In the genomic region with DNA sequence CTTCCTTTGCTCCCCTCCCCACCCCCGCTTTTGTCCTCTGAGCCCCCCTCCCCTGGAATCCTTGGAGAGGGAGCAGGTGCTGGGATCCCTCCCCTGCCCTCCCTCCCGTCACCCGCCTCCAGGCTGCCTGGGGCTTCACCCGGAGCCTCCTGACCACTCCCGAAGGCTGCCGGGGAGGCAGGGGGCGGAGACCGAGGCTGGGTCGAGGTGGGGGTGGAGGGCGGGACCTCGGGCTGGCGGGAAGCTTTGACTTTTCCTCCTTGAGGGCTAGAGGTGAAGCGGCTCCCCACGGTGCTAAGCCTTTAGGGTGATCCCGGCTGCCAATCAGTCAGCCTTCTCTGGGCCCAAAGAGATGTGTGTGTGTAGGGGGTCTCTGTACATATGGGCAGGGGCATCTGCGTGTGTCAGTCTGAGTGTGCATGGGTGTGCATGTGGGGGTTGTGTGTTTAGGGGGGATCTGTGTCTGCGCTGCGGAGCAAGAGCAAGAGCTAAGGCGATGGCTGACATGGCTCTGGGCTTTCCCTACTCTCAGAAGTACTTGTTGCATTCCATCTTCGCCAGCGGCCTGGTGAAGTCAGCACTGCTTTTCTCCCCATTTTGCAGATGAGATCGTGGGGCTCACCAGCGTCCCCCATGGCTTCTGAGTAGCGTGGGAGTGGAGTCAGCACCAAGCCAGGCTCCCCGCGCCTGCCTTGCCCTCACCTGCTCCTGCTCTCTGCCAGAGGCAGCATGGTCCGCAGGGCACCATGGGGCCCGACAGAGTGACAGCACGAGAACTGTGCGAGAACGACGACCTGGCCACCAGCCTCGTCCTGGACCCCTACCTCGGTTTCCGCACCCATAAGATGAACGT, we compare ENCODE assay signal across 8 cellular contexts. TPM values are rescaled to one million over a fixed set of nuclear protein-coding genes. Genes with fewer than 3 reads are reported as not detected.
A peak's percentile ranks its signal among the peaks of the same experiment; 100 is the strongest.
DNase-seq lines count a peak whose midpoint lies in the region; ATAC-seq, FAIRE-seq and TF ChIP-seq lines count a peak whose summit lies in the region.

No MANE protein-coding gene starts in this region.

- ATAC-seq in GM21423 (IDR thresholded peaks at IDR 0.05; ENCODE audit: unreplicated experiment) (no peak), HG03571 (IDR thresholded peaks at IDR 0.05; ENCODE audit: unreplicated experiment) (no peak)

- no peak for TF ChIP-seq CTCF in keratinocyte (optimal IDR thresholded peaks at IDR 0.05 in 1 of 3, IDR thresholded peaks at IDR 0.05 in 1 of 3, conservative IDR thresholded peaks at IDR 0.05 in 1 of 3; ENCODE audit: extremely low read depth in 1 of 3, insufficient read depth in 2 of 3, low read length in 3 of 3)

- H3K9me1 ChIP-seq in keratinocyte (ENCODE audit: control insufficient read depth, extremely low read depth, insufficient read depth, low read length), result no peaks in the 10 kb centered on the region

- H3K4me1 Mint-ChIP-seq in T-helper 2 cell treated with Interferon-gamma antibody and Interleukin-4, amounts not matched to agents 5 μg/mL and 100 μg/mL, for 36 hours (ENCODE audit: low read depth), result peaks cover 12% of the 10 kb centered on the region

- H3K9me3 ChIP-seq in keratinocyte (ENCODE audit: control insufficient read depth, low read depth, low read length), result no peaks in the 10 kb centered on the region

- peaks cover 27% of the 10 kb centered on the region for H3K4me1 ChIP-seq in keratinocyte (ENCODE audit: control insufficient read depth, extremely low read depth, insufficient read depth, low read length)

- peak overlapping the region; percentile 26 for H3K27ac ChIP-seq in keratinocyte (ENCODE audit: control insufficient read depth, insufficient read depth, low read length)

- peaks cover 3% of the 10 kb centered on the region for H3K27me3 Mint-ChIP-seq in T-helper 2 cell treated with Interferon-gamma antibody and Interleukin-4, amounts not matched to agents 5 μg/mL and 100 μg/mL, for 36 hours (ENCODE audit: low read depth)

- H2AFZ ChIP-seq in keratinocyte (ENCODE audit: control insufficient read depth, low read length), result no peak overlapping the region

- peaks cover 4% of the 10 kb centered on the region for H3K36me3 Mint-ChIP-seq in T-helper 2 cell treated with Interferon-gamma antibody and Interleukin-4, amounts not matched to agents 5 μg/mL and 100 μg/mL, for 36 hours (ENCODE audit: low read depth)

- H3K27me3 ChIP-seq in keratinocyte (ENCODE audit: control insufficient read depth, extremely low read depth, insufficient read depth, low read length), result no peaks in the 10 kb centered on the region

- peak overlapping the region; percentile 88 for H3K4me3 Mint-ChIP-seq in T-helper 2 cell treated with Interferon-gamma antibody and Interleukin-4, amounts not matched to agents 5 μg/mL and 100 μg/mL, for 36 hours

- in situ Hi-C loops in T47D (cut with HindIII; ENCODE audit: low pct_unique_long_range_greater_than_20kb, low sequenced_read_pairs), result no loop called here

- dilution Hi-C loops in keratinocyte (cut with MboI; ENCODE audit: extremely low pct_ligation_motif_present, low sequenced_read_pairs), result no loop called here

- no peak for FAIRE-seq in keratinocyte (lab: Jason Lieb, UNC)

- no peaks in the 10 kb centered on the region for H3K9me3 Mint-ChIP-seq in T-helper 2 cell treated with Interferon-gamma antibody and Interleukin-4, amounts not matched to agents 5 μg/mL and 100 μg/mL, for 36 hours

- H3K79me2 ChIP-seq in keratinocyte (ENCODE audit: control insufficient read depth, insufficient read depth, low read length), result peaks cover 5% of the 10 kb centered on the region

- no peaks in the 10 kb centered on the region for H4K20me1 ChIP-seq in keratinocyte (ENCODE audit: control insufficient read depth, extremely low read depth, insufficient read depth, low read length)

- DNase-seq in EL (peak; percentile 69), NCI-H1417 (lab: John Stamatoyannopoulos, UW) (peak; percentile 87 to 93 (median 88)), T47D (ENCODE audit: low read depth in 1 of 2, low spot score in 1 of 2) (peak; percentile 63 to 68), keratinocyte (ENCODE audit: low read depth, low spot score) (no peak)
- DNase-seq in T-helper 2 cell treated with Interferon-gamma antibody and Interleukin-4, amounts not matched to agents 5 μg/mL and 100 μg/mL, for 36 hours (ENCODE audit: low spot score), result peak; percentile 69
- DNase-seq in stimulated activated CD4-positive, alpha-beta T cell treated with anti-CD3 and anti-CD28 coated beads, Interleukin-1b, Interleukin-23, amount 100 ng/mL, for 48 hours, result peak; percentile 69

- H3K4me3 ChIP-seq in keratinocyte (ENCODE audit: control insufficient read depth in 2 of 3, extremely low read depth in 1 of 3, insufficient read depth in 2 of 3, low read depth in 1 of 3, low read length in 3 of 3), result peak overlapping the region in 2 of 3 experiments; percentile 64 to 78

- H3K27ac Mint-ChIP-seq in T-helper 2 cell treated with Interferon-gamma antibody and Interleukin-4, amounts not matched to agents 5 μg/mL and 100 μg/mL, for 36 hours, result peak overlapping the region; percentile 90

- peak overlapping the region; percentile 96 for H3K4me2 ChIP-seq in keratinocyte (ENCODE audit: control insufficient read depth, extremely low read depth, insufficient read depth, low read depth, low read length)

- peaks cover 0 to 10% of the 10 kb centered on the region in 2 experiments for H3K36me3 ChIP-seq in keratinocyte (ENCODE audit: control insufficient read depth in 2 of 2, extremely low read depth in 1 of 2, insufficient read depth in 2 of 2, low read length in 2 of 2)

- no peak overlapping the region for H3K9ac ChIP-seq in keratinocyte (ENCODE audit: control insufficient read depth, extremely low read depth, insufficient read depth, low read length)

RNA-seq across cellular contexts. Expression of a gene that starts 1.7 kb away (rescaled TPM):
- 4.3 to 7.4 TPM (median 6.5 TPM) in 3 replicates for polyA plus RNA-seq in keratinocyte
- polyA plus RNA-seq in keratinocyte (2011; ENCODE audit: low read depth), result 2.6 TPM
- polyA plus RNA-seq in keratinocyte (2011; cell fraction: cytosol; rRNA removed), result 1.3 and 2.5 TPM in 2 replicates
- 16.1 and 21.9 TPM in 2 replicates for polyA plus RNA-seq in keratinocyte (2011; cell fraction: nucleus; rRNA removed)
- 4.3 and 12.7 TPM in 2 replicates for polyA plus RNA-seq in keratinocyte (2012; ENCODE audit: low replicate concordance)
- polyA minus RNA-seq in keratinocyte, result 2.7 to 3.8 TPM (median 3.6 TPM) in 3 replicates
- 6.5 TPM for polyA minus RNA-seq in keratinocyte (2011; cell fraction: cytosol; rRNA and poly(A)+ RNA removed)
- polyA minus RNA-seq in keratinocyte (2011; cell fraction: nucleus; rRNA and poly(A)+ RNA removed), result 8.1 and 13.8 TPM in 2 replicates

RNA-seq across cellular contexts. Expression of a gene that starts 13.1 kb away (rescaled TPM):
- 1.4 to 6.5 TPM (median 1.7 TPM) in 3 replicates for polyA plus RNA-seq in keratinocyte
- 0.61 TPM for polyA plus RNA-seq in keratinocyte (2011; ENCODE audit: low read depth)
- 0.53 and 1.1 TPM in 2 replicates for polyA plus RNA-seq in keratinocyte (2011; cell fraction: cytosol; rRNA removed)
- polyA plus RNA-seq in keratinocyte (2011; cell fraction: nucleus; rRNA removed), result 17.5 and 31.9 TPM in 2 replicates
- 2.6 and 3.3 TPM in 2 replicates for polyA plus RNA-seq in keratinocyte (2012; ENCODE audit: low replicate concordance)
- 1.3 to 1.7 TPM (median 1.3 TPM) in 3 replicates for polyA minus RNA-seq in keratinocyte
- not detected for polyA minus RNA-seq in keratinocyte (2011; cell fraction: cytosol; rRNA and poly(A)+ RNA removed)
- 0.95 and 2.3 TPM in 2 replicates for polyA minus RNA-seq in keratinocyte (2011; cell fraction: nucleus; rRNA and poly(A)+ RNA removed)

RNA-seq across cellular contexts. Expression of a gene that starts 16.3 kb away (rescaled TPM):
- not detected in 3 replicates for polyA plus RNA-seq in keratinocyte
- not detected for polyA plus RNA-seq in keratinocyte (2011; ENCODE audit: low read depth)
- not detected in 2 replicates for polyA plus RNA-seq in keratinocyte (2011; cell fraction: cytosol; rRNA removed)
- not detected in 2 replicates for polyA plus RNA-seq in keratinocyte (2011; cell fraction: nucleus; rRNA removed)
- polyA plus RNA-seq in keratinocyte (2012; ENCODE audit: low replicate concordance), result not detected in 2 replicates
- not detected in 3 replicates for polyA minus RNA-seq in keratinocyte
- polyA minus RNA-seq in keratinocyte (2011; cell fraction: cytosol; rRNA and poly(A)+ RNA removed), result not detected
- not detected in 2 replicates for polyA minus RNA-seq in keratinocyte (2011; cell fraction: nucleus; rRNA and poly(A)+ RNA removed)

RNA-seq across cellular contexts. Expression of a gene that starts 21.6 kb away (rescaled TPM):
- polyA plus RNA-seq in keratinocyte, result not detected in 3 replicates
- not detected for polyA plus RNA-seq in keratinocyte (2011; ENCODE audit: low read depth)
- not detected in 2 replicates for polyA plus RNA-seq in keratinocyte (2011; cell fraction: cytosol; rRNA removed)
- polyA plus RNA-seq in keratinocyte (2011; cell fraction: nucleus; rRNA removed), result not detected in 2 replicates
- not detected in 2 replicates for polyA plus RNA-seq in keratinocyte (2012; ENCODE audit: low replicate concordance)
- polyA minus RNA-seq in keratinocyte, result not detected in 3 replicates
- not detected for polyA minus RNA-seq in keratinocyte (2011; cell fraction: cytosol; rRNA and poly(A)+ RNA removed)
- not detected in 2 replicates for polyA minus RNA-seq in keratinocyte (2011; cell fraction: nucleus; rRNA and poly(A)+ RNA removed)

RNA-seq across cellular contexts. Expression of a gene that starts 28.8 kb away (rescaled TPM):
- polyA plus RNA-seq in keratinocyte, result 1.6 to 5.1 TPM (median 2.2 TPM) in 3 replicates
- polyA plus RNA-seq in keratinocyte (2011; ENCODE audit: low read depth), result 0.56 TPM
- 1.4 and 2.0 TPM in 2 replicates for polyA plus RNA-seq in keratinocyte (2011; cell fraction: cytosol; rRNA removed)
- 9.3 and 11.9 TPM in 2 replicates for polyA plus RNA-seq in keratinocyte (2011; cell fraction: nucleus; rRNA removed)
- polyA plus RNA-seq in keratinocyte (2012; ENCODE audit: low replicate concordance), result 3.4 TPM in 2 replicates
- 0.86 to 1.4 TPM (median 1.2 TPM) in 3 replicates for polyA minus RNA-seq in keratinocyte
- 1.5 TPM for polyA minus RNA-seq in keratinocyte (2011; cell fraction: cytosol; rRNA and poly(A)+ RNA removed)
- 1.4 and 4.1 TPM in 2 replicates for polyA minus RNA-seq in keratinocyte (2011; cell fraction: nucleus; rRNA and poly(A)+ RNA removed)
